ENCODE assay signal across 8 cellular contexts in the genomic region with DNA sequence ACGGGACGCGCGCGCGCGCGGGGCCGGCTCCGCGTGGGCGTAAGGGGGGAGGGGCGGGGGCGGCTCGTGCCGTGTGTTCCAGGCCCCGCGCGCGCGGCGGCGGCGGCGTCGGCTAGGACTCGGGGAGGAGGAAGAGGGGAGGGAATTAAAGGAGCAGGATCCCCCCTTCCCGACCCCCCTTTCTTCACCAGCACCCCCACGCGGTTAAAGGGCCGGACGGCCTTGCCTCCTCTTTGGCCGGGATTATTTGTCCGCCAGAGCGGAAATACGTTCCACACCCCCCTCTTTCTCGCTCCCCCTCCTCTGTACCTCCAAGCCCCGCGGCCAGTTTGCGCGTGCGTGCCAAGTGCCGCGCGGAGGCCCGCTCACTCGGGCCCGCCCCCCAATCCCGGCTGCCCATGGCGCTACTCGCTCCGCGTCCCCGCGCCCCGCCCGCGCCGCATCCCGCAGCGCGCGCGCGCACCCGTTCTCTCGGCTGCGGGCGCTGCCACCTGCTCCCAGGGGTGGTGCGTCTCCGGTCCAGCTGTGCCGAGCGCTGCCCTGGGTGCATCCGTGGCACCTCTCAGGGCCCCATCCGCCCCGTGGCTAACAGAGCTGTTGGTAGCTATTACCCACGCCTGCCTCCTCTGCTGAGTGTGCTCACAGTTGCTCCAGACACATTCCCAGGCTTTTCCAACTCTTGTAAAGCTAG. TPM values are rescaled to one million over a fixed set of nuclear protein-coding genes. Genes with fewer than 3 reads are reported as not detected.
DNase-seq lines count a peak whose midpoint lies in the region; ATAC-seq and TF ChIP-seq lines count a peak whose summit lies in the region.

A gene with protein sequence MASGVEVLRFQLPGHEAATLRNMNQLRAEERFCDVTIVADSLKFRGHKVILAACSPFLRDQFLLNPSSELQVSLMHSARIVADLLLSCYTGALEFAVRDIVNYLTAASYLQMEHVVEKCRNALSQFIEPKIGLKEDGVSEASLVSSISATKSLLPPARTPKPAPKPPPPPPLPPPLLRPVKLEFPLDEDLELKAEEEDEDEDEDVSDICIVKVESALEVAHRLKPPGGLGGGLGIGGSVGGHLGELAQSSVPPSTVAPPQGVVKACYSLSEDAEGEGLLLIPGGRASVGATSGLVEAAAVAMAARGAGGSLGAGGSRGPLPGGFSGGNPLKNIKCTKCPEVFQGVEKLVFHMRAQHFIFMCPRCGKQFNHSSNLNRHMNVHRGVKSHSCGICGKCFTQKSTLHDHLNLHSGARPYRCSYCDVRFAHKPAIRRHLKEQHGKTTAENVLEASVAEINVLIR (minus strand): TSS at position 134 of the 691 bp plus-strand sequence. CDS start 781 bp downstream, outside the sequence.

- TF ChIP-seq POLR2A in esophagus squamous epithelium (IDR thresholded peaks at IDR 0.05): peak in 2 of 4 donors; percentile 28 to 61

- no peaks in the 10 kb centered on the region for H4K20me1 ChIP-seq in Karpas-422 (ENCODE audit: insufficient read depth, low read depth, low read length)

- POLR2A ChIA-PET in Panc1 (lab: Charles Lee): interaction anchor here (0.6 kb wide), 1 partner anchor 14 kb away, joined by 4 read pairs; no protein-coding TSS in a partner anchor

- peak within 1 kb of the TSS; percentile 93 for H3K9ac ChIP-seq in Karpas-422 (ENCODE audit: low read length)

- no peak for TF ChIP-seq CTCF in BE2C (IDR thresholded peaks at IDR 0.05; ENCODE audit: low read depth, low read length)
- no peak for TF ChIP-seq CTCF in Panc1 (IDR thresholded peaks at IDR 0.05)
- peak in 1 of 6 experiments; percentile 16 for TF ChIP-seq CTCF in esophagus squamous epithelium (IDR thresholded peaks at IDR 0.05)

- peaks cover 2% of the 10 kb centered on the region; the same call in 1 of the 2 replicates for H3K4me1 ChIP-seq in BE2C
- H3K4me1 ChIP-seq in Karpas-422 (ENCODE audit: low read length): peaks cover 35% of the 10 kb centered on the region
- H3K4me1 ChIP-seq in Panc1 (ENCODE audit: control insufficient read depth, insufficient read depth, low read length): peaks cover 17% of the 10 kb centered on the region
- peaks cover 21 to 55% (median 21%) of the 10 kb centered on the region in 3 donors for H3K4me1 ChIP-seq in esophagus squamous epithelium
- H3K4me1 ChIP-seq in muscle layer of duodenum (ENCODE audit: control insufficient read depth in 1 of 2, insufficient read depth in 2 of 2, low read length in 2 of 2): peaks cover 7 to 33% of the 10 kb centered on the region in 2 donors

- no peaks in the 10 kb centered on the region for H3K9me3 ChIP-seq in BE2C
- H3K9me3 ChIP-seq in Karpas-422 (ENCODE audit: low read length): no peaks in the 10 kb centered on the region
- no peaks in the 10 kb centered on the region for H3K9me3 ChIP-seq in Panc1 (ENCODE audit: control insufficient read depth, insufficient read depth, low read depth, low read length)
- no peaks in the 10 kb centered on the region for H3K9me3 ChIP-seq in esophagus squamous epithelium
- H3K9me3 ChIP-seq in muscle layer of duodenum (ENCODE audit: control insufficient read depth in 1 of 2, low read length in 2 of 2): no peaks in the 10 kb centered on the region

- DNase-seq in BE2C (peak; percentile 92), Karpas-422 (peak; percentile 98), Panc1 (ENCODE audit: low read depth, low spot score) (peak; percentile 64), activated T-helper 1 cell treated with Interleukin-2 at 50 U/mL for 16 hours (ENCODE audit: low read depth) (peak; percentile 80), esophagus squamous epithelium (lab: John Stamatoyannopoulos, UW) (no peak)
- peak; percentile 89 for DNase-seq in stimulated activated CD8-positive, alpha-beta memory T cell treated with anti-CD3 and anti-CD28 coated beads, Interleukin-4, amount 100 ng/mL, for 48 hours

- intact Hi-C loops in Panc1 (cut with micrococcal nuclease; ENCODE audit: unreplicated experiment) (no loop called here), esophagus squamous epithelium (cut with DNase I) (loop anchor here (5.0 kb wide), 1 partner anchor 50 kb away; no protein-coding TSS in a partner anchor)

- peak within 1 kb of the TSS; percentile 51; the same call in 1 of the 2 replicates for H3K27ac ChIP-seq in Karpas-422 (ENCODE audit: low read length)
- H3K27ac ChIP-seq in Panc1 (ENCODE audit: low read length): peak within 1 kb of the TSS; percentile 92
- peak within 1 kb of the TSS; percentile 77 to 92 (median 88) for H3K27ac ChIP-seq in esophagus squamous epithelium
- peak within 1 kb of the TSS; percentile 92 for H3K27ac ChIP-seq in muscle layer of duodenum (ENCODE audit: low read length)

- H3K9me2 ChIP-seq in Karpas-422 (replicated peaks; ENCODE audit: insufficient read depth, low read length): no peaks in the 10 kb centered on the region

- peak within 1 kb of the TSS; percentile 65 for H2AFZ ChIP-seq in Karpas-422 (ENCODE audit: low read length)

- CTCF ChIA-PET in Panc1 (lab: Charles Lee): interaction anchor here (0.6 to 0.8 kb wide), 2 partner anchors 21 to 50 kb away, joined by 3 read pairs; no protein-coding TSS in a partner anchor

- ATAC-seq in GM19452 (IDR thresholded peaks at IDR 0.05; ENCODE audit: unreplicated experiment): peak; percentile 35
- ATAC-seq in Panc1: peak; percentile 83

- WGBS in esophagus squamous epithelium, 2 donors: 0% methylated on average over 2 to 34 of the region's 77 CpGs

- peak within 1 kb of the TSS; percentile 86 for H3K4me2 ChIP-seq in Karpas-422 (ENCODE audit: low read depth, low read length, poor library complexity, severe bottlenecking)

- no TSS peak for BruUV-seq in Panc1 (replicated peaks; lab: Mats Ljungman, UMichigan)

- H3K79me2 ChIP-seq in Karpas-422 (ENCODE audit: low read length): peaks cover 3% of the 10 kb centered on the region; the same call in 1 of the 2 replicates

- peak within 1 kb of the TSS; percentile 72 for H3K4me3 ChIP-seq in BE2C (ENCODE audit: low read depth, low read length)
- peak within 1 kb of the TSS; percentile 76 for H3K4me3 ChIP-seq in Karpas-422 (ENCODE audit: low read length)
- peak within 1 kb of the TSS; percentile 54 to 70 for H3K4me3 ChIP-seq in Panc1 (ENCODE audit: low read depth in 2 of 2, low read length in 2 of 2)
- H3K4me3 ChIP-seq in esophagus squamous epithelium: peak within 1 kb of the TSS; percentile 51 to 82 (median 70)
- peak within 1 kb of the TSS; percentile 71 to 85 for H3K4me3 ChIP-seq in muscle layer of duodenum (ENCODE audit: low read depth in 1 of 2, low read length in 2 of 2)

- H3K27me3 ChIP-seq in BE2C (no peaks in the 10 kb centered on the region), Karpas-422 (ENCODE audit: low read length) (no peaks in the 10 kb centered on the region), Panc1 (ENCODE audit: control insufficient read depth, insufficient read depth, low read length) (no peaks in the 10 kb centered on the region), esophagus squamous epithelium (no peaks in the 10 kb centered on the region), muscle layer of duodenum (ENCODE audit: low read depth, low read length) (no peaks in the 10 kb centered on the region)

- in situ Hi-C loops in Panc1 (cut with HindIII; ENCODE audit: low pct_unique_long_range_greater_than_20kb, low sequenced_read_pairs): no loop called here

- H3K36me3 ChIP-seq in BE2C (no peaks in the 10 kb centered on the region), Karpas-422 (ENCODE audit: insufficient read depth, low read length) (no peaks in the 10 kb centered on the region), Panc1 (ENCODE audit: control insufficient read depth, insufficient read depth, low read length) (no peaks in the 10 kb centered on the region; the same call in 1 of the 2 replicates), esophagus squamous epithelium (no peaks in the 10 kb centered on the region), muscle layer of duodenum (ENCODE audit: control insufficient read depth in 1 of 2, insufficient read depth in 2 of 2, low read length in 2 of 2) (no peaks in the 10 kb centered on the region)

RNA-seq across cellular contexts. Expression of the gene that starts here (rescaled TPM):
- 42.9 TPM for polyA plus RNA-seq in BE2C (2012; ENCODE audit: insufficient read depth, insufficient read length, low read depth)
- 13.3 and 26.3 TPM in 2 replicates for total RNA-seq in Karpas-422 (2014; rRNA removed; shearing (Covaris generic); ENCODE audit: low replicate concordance)
- 9.4 TPM for total RNA-seq in Panc1 (2021; ENCODE audit: unreplicated experiment)
- 13.8 TPM for polyA plus RNA-seq in Panc1 (2012; ENCODE audit: insufficient read length)
- total RNA-seq in esophagus squamous epithelium: 1 to 10 TPM in 2 of 4 donors, under 1 TPM in 2; 0.83 to 2.8 (median 1.0) TPM
